In the genomic region with DNA sequence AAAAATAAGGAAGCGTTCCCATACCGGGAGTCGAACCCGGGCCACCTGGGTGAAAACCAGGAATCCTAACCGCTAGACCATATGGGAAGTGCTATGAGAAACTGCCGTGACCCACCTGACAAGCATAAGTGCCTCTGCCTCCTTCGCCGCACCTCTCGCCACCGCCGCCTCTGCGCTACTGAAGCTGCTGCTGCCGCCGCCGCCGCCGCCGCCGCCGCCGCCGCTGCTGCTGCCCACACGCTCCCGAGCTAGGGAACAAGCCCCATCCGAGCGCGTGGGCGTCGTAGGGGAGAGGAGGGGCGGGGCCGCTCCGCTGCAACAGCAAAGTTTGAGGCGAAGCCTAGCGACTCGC, we compare ENCODE assay signal across 8 cellular contexts. TPM values are rescaled to one million over a fixed set of nuclear protein-coding genes. Genes with fewer than 3 reads are reported as not detected.
A peak's percentile ranks its signal among the peaks of the same experiment; 100 is the strongest.
DNase-seq lines count a peak whose midpoint lies in the region; ATAC-seq, FAIRE-seq and TF ChIP-seq lines count a peak whose summit lies in the region.

No MANE protein-coding gene starts in this region.

- peak in 1 of 2 experiments; percentile 75; a peak in 1 of 3 replicates for TF ChIP-seq EP300 in H1 (IDR thresholded peaks at IDR 0.05; ENCODE audit: borderline replicate concordance in 1 of 2, low read depth in 2 of 2, low read length in 2 of 2)

- H4K5ac ChIP-seq in H1 (ENCODE audit: insufficient read length, low read depth, low read length) = peak overlapping the region; percentile 89

- CTCF ChIA-PET in BJ (lab: Yijun Ruan, JAX) = interaction anchor here (0.8 kb wide), 1 partner anchor 76 kb away, joined by 4 read pairs; no protein-coding TSS in a partner anchor
- CTCF ChIA-PET in H1 (lab: Charles Lee; ENCODE audit: partially characterized antibody) = interaction anchor here (0.7 to 0.9 kb wide), 2 partner anchors 169 to 595 kb away, joined by 3 read pairs; no protein-coding TSS in a partner anchor

- DNase-seq in BJ (ENCODE audit: low read depth) (no peak), NK-92 (lab: John Stamatoyannopoulos, UW; ENCODE audit: unreplicated experiment) (peak; percentile 49), H1 (ENCODE audit: low read depth in 1 of 2, low spot score in 2 of 2) (peak; percentile 27 to 90), midbrain (lab: John Stamatoyannopoulos, UW) (peak; percentile 86)
- peak; percentile 71 for DNase-seq in activated CD8-positive, alpha-beta memory T cell treated with anti-CD3 and anti-CD28 coated beads, Interleukin-2, amount 50 U/mL, for 24 hours (ENCODE audit: extremely low read depth)
- peak; percentile 62 to 73 for DNase-seq in stimulated activated CD8-positive, alpha-beta memory T cell treated with anti-CD3 and anti-CD28 coated beads, Interleukin-4, amount 100 ng/mL, for 1 hour (ENCODE audit: low read depth in 2 of 2, low spot score in 1 of 2)

- H3K27ac ChIP-seq in H1 (ENCODE audit: low read depth, low read length) = peak overlapping the region; percentile 93

- H3K4me2 ChIP-seq in H1 (ENCODE audit: insufficient read depth in 1 of 2, low read depth in 2 of 2, low read length in 2 of 2) = peak overlapping the region; percentile 81 to 84

- no peak for TF ChIP-seq RAD21 in H1 (IDR thresholded peaks at IDR 0.05 in 1 of 2, conservative IDR thresholded peaks at IDR 0.05 in 1 of 2; ENCODE audit: low read depth in 2 of 2, low read length in 2 of 2)

- H3K27me3 ChIP-seq in BJ (ENCODE audit: control insufficient read depth, insufficient read depth, low read length) (no peaks in the 10 kb centered on the region), H1 (replicated peaks in 1 of 4; ENCODE audit: control insufficient read depth in 3 of 4, extremely low read depth in 1 of 4, insufficient read depth in 3 of 4, low read length in 3 of 4) (no peaks in the 10 kb centered on the region)

- H3K18ac ChIP-seq in H1 (ENCODE audit: extremely low read depth, low read length) = peak overlapping the region; percentile 19; the same call in 1 of the 2 replicates

- H3K9me3 ChIP-seq in H1 (ENCODE audit: insufficient read depth in 2 of 2, low read depth in 1 of 2, low read length in 1 of 2) = no peaks in the 10 kb centered on the region

- H2AK5ac ChIP-seq in H1 (ENCODE audit: low read depth, low read length) = no peak overlapping the region

- H3K4me1 ChIP-seq in H1 (replicated peaks in 1 of 4; ENCODE audit: control insufficient read depth in 3 of 4, insufficient read depth in 4 of 4, low read length in 3 of 4) = peaks cover 0 to 3% (median 2%) of the 10 kb centered on the region in 4 experiments; a peak in 2 of 7 replicates

- H2AFZ ChIP-seq in H1 (ENCODE audit: low read length) = peak overlapping the region; percentile 95; the same call in 1 of the 2 replicates

- TF ChIP-seq CTCF in BJ (IDR thresholded peaks at IDR 0.05; ENCODE audit: insufficient read depth, low read depth, low read length) = no peak
- no peak for TF ChIP-seq CTCF in H1 (IDR thresholded peaks at IDR 0.05; ENCODE audit: control extremely low read depth in 1 of 3, insufficient read depth in 1 of 3, low read depth in 1 of 3, low read length in 3 of 3)

- no peak overlapping the region for H2BK20ac ChIP-seq in H1 (ENCODE audit: low read length)

- peaks cover 0 to 55% of the 10 kb centered on the region in 2 experiments; a peak in 2 of 4 replicates for H3K79me2 ChIP-seq in H1 (ENCODE audit: control insufficient read depth in 1 of 2, insufficient read depth in 2 of 2, low read length in 2 of 2)

- no peaks in the 10 kb centered on the region for H4K20me1 ChIP-seq in H1 (replicated peaks in 1 of 2; ENCODE audit: control insufficient read depth in 1 of 2, insufficient read depth in 2 of 2, low read length in 2 of 2)

- H3K56ac ChIP-seq in H1 (replicated peaks; ENCODE audit: insufficient read length, low read depth, low read length) = peak overlapping the region; percentile 94

- peaks cover 7% of the 10 kb centered on the region; the same call in 1 of the 2 replicates for H3K23me2 ChIP-seq in H1 (ENCODE audit: low read depth, low read length)

- peak overlapping the region; percentile 79; the same call in 1 of the 2 replicates for H2BK12ac ChIP-seq in H1 (ENCODE audit: low read depth, low read length)

- H3K4me3 ChIP-seq in BJ (ENCODE audit: low read depth, low read length) (peak overlapping the region; percentile 80), H1 (ENCODE audit: extremely low read depth in 1 of 4, insufficient read depth in 2 of 4, low read depth in 3 of 4, low read length in 4 of 4) (peak overlapping the region; percentile 89 to 96 (median 95))

- 1% methylated on average over 20 of the region's 35 CpGs; no CpG with 5 or more reads in 1 of the 2 experiments for WGBS in H1 (ENCODE audit: extremely low coverage in 1 of 2, insufficient coverage in 1 of 2, insufficient read length in 1 of 2, insufficient replicate concordance in 2 of 2, low coverage in 1 of 2, low lambda C conversion rate in 2 of 2, missing lambda C conversion rate in 1 of 2), 2 experiments

- H2BK5ac ChIP-seq in H1 (ENCODE audit: low read depth, low read length) = peak overlapping the region; percentile 98

- ATAC-seq in GM19351 (IDR thresholded peaks at IDR 0.05; ENCODE audit: unreplicated experiment) (peak; percentile 31), HG03457 (IDR thresholded peaks at IDR 0.05; ENCODE audit: unreplicated experiment) (peak; percentile 17)

- POLR2A ChIA-PET in BJ (lab: Charles Lee) = interaction anchor here (0.7 kb wide), 1 partner anchor 303 kb away, joined by 3 read pairs; no protein-coding TSS in a partner anchor
- POLR2A ChIA-PET in H1 (lab: Charles Lee; ENCODE audit: partially characterized antibody) = interaction anchor here (0.6 to 2.8 kb wide), 28 partner anchors 8 to 1702 kb away, joined by 3 to 12 read pairs (median 4); a partner anchor contains a TSS

- no peaks in the 10 kb centered on the region for H3K36me3 ChIP-seq in BJ (ENCODE audit: control insufficient read depth, insufficient read depth, low read length)
- H3K36me3 ChIP-seq in H1 (ENCODE audit: control insufficient read depth in 2 of 4, insufficient read depth in 4 of 4, low read length in 3 of 4) = peaks cover 0 to 21% (median 2%) of the 10 kb centered on the region in 4 experiments; a peak in 3 of 8 replicates

- no peaks in the 10 kb centered on the region; the same call in 1 of the 2 replicates for H3K79me1 ChIP-seq in H1 (ENCODE audit: low read depth, low read length)

- H3K14ac ChIP-seq in H1 (ENCODE audit: insufficient read length) = peak overlapping the region; percentile 70

- no peak for TF ChIP-seq POLR2A in H1 (IDR thresholded peaks at IDR 0.05; ENCODE audit: control extremely low read depth in 1 of 2, low read depth in 2 of 2, low read length in 2 of 2)

- no peak overlapping the region for H4K91ac ChIP-seq in H1 (replicated peaks; ENCODE audit: insufficient read length, low read length)

- no peak overlapping the region for H2BK120ac ChIP-seq in H1 (replicated peaks; ENCODE audit: low read depth, low read length)

- peak overlapping the region; percentile 88; the same call in 1 of the 2 replicates for H4K8ac ChIP-seq in H1 (ENCODE audit: extremely low read depth, insufficient read depth, low read length)

- peak overlapping the region; percentile 59 to 95 (median 94) for H3K9ac ChIP-seq in H1 (replicated peaks in 1 of 4; ENCODE audit: extremely low read depth in 1 of 4, low read depth in 3 of 4, low read length in 3 of 4)

- no peak for FAIRE-seq in H1 (lab: Jason Lieb, UNC)

- no peak overlapping the region for H2BK15ac ChIP-seq in H1 (ENCODE audit: low read length)

- H3K23ac ChIP-seq in H1 (ENCODE audit: insufficient read length) = no peak overlapping the region

- no peak overlapping the region for H3K4ac ChIP-seq in H1 (replicated peaks; ENCODE audit: insufficient read length, low read depth, low read length)

TF ChIP-seq in H1, 55 proteins besides CTCF, POLR2A, EP300 and RAD21 (continues in another document):
- TF ChIP-seq RXRA (IDR thresholded peaks at IDR 0.05; ENCODE audit: insufficient read depth, low read depth, low read length) (no peak), TCF12 (IDR thresholded peaks at IDR 0.05; ENCODE audit: low read depth, low read length) (no peak), YY1 (IDR thresholded peaks at IDR 0.05; ENCODE audit: low read depth, low read length) (no peak), POU5F1 (IDR thresholded peaks at IDR 0.05; ENCODE audit: low read depth, low read length) (no peak)

RNA-seq across cellular contexts. Expression of a gene that starts 0.6 kb away (rescaled TPM):
- 4.9 and 10.6 TPM in 2 replicates for polyA plus RNA-seq in BJ (2011; rRNA removed)
- 2.2 and 2.4 TPM in 2 replicates for polyA minus RNA-seq in BJ (2011; rRNA and poly(A)+ RNA removed)
- 10.0 and 10.5 TPM in 2 replicates for total RNA-seq in H1 (2021; fragmentation: NEBNext Ultra II Directional; extraction: Animal tissue kit (Norgen Biotek cat#: 25700))
- polyA plus RNA-seq in H1 (2011; rRNA removed) = 1.7 and 3.0 TPM in 2 replicates
- polyA plus RNA-seq in H1 (2011; cell fraction: cytosol; rRNA removed) = 7.1 TPM
- 1.3 TPM for polyA plus RNA-seq in H1 (2011; cell fraction: nucleus; rRNA removed)
- polyA plus RNA-seq in H1 (2012, experiment 1 of 2) = 7.7 to 12.1 TPM (median 8.1 TPM) in 4 replicates
- polyA plus RNA-seq in H1 (2012, experiment 2 of 2) = 1.6 TPM
- polyA plus RNA-seq in H1 (2013, experiment 1 of 2) = 16.6 TPM
- polyA plus RNA-seq in H1 (2013, experiment 2 of 2) = 16.2 TPM
- polyA minus RNA-seq in H1 (2011; rRNA and poly(A)+ RNA removed) = 1.4 and 1.5 TPM in 2 replicates
- polyA minus RNA-seq in H1 (2011; cell fraction: cytosol; rRNA and poly(A)+ RNA removed) = 3.6 TPM
- polyA minus RNA-seq in H1 (2011; cell fraction: nucleus; rRNA and poly(A)+ RNA removed) = 3.6 TPM

RNA-seq across cellular contexts. Expression of a gene that starts 41.6 kb away (rescaled TPM):
- polyA plus RNA-seq in BJ (2011; rRNA removed) = 35.8 and 41.7 TPM in 2 replicates
- polyA minus RNA-seq in BJ (2011; rRNA and poly(A)+ RNA removed) = 27.1 and 28.3 TPM in 2 replicates
- total RNA-seq in H1 (2021; fragmentation: NEBNext Ultra II Directional; extraction: Animal tissue kit (Norgen Biotek cat#: 25700)) = 18.2 and 20.6 TPM in 2 replicates
- 5.3 and 5.6 TPM in 2 replicates for polyA plus RNA-seq in H1 (2011; rRNA removed)
- 6.7 TPM for polyA plus RNA-seq in H1 (2011; cell fraction: cytosol; rRNA removed)
- polyA plus RNA-seq in H1 (2011; cell fraction: nucleus; rRNA removed) = 6.7 TPM
- 8.2 to 9.3 TPM (median 8.9 TPM) in 4 replicates for polyA plus RNA-seq in H1 (2012, experiment 1 of 2)
- 1.0 TPM for polyA plus RNA-seq in H1 (2012, experiment 2 of 2)
- 9.5 TPM for polyA plus RNA-seq in H1 (2013, experiment 1 of 2)
- 9.8 TPM for polyA plus RNA-seq in H1 (2013, experiment 2 of 2)
- polyA minus RNA-seq in H1 (2011; rRNA and poly(A)+ RNA removed) = 11.9 and 14.2 TPM in 2 replicates
- polyA minus RNA-seq in H1 (2011; cell fraction: cytosol; rRNA and poly(A)+ RNA removed) = 10.8 TPM
- 32.8 TPM for polyA minus RNA-seq in H1 (2011; cell fraction: nucleus; rRNA and poly(A)+ RNA removed)
